In the genomic region with DNA sequence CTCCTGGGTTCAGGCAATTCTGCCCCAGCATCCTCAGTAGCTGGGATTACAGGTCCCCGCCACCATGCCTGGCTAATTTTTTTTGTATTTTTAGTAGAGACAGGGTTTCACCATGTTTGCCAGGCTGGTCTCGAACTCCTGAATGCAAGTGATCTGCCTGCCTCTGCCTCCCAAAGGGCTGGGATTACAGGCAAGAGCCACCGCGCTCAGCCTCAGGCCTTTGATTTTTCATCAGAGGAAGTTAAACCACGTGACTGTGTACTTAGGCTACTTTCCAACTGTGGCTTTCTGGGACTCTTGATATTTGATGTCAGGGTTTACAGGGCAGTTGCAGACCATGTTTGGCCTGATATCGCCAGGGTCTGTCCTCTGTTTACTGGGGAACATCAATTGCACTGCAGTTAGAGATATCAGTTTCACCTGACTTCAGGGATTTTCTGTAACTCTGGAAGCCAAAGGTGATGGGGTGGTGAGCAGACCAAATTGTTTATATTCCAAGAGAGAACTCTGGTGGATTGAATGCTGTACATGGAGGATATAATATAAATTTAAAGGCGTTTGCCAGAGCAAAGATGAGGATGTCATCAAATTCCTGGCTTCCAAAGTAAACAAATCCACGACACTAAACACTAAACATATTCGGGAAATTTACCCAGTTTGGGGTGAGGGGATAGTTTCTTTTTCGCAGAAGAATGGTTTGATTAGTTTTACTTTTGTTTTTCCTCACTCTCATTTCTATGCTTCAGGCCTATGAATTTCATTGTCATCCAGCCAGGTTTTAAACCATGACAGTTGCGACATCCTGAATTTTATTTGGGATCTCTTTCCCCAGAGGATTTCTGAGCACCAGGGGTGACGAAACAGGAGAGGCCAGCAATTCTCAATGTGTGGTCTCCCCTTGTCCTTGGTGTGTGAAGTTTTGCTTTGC, we compare ENCODE assay signal across 8 cellular contexts. TPM values are rescaled to one million over a fixed set of nuclear protein-coding genes. Genes with fewer than 3 reads are reported as not detected.
A peak's percentile ranks its signal among the peaks of the same experiment; 100 is the strongest.
DNase-seq lines count a peak whose midpoint lies in the region; ATAC-seq and TF ChIP-seq lines count a peak whose summit lies in the region.

No MANE protein-coding gene starts in this region.

- peaks cover 51% of the 10 kb centered on the region for H3K79me2 ChIP-seq in parathyroid adenoma

- no peaks in the 10 kb centered on the region for H3K27me3 ChIP-seq in parathyroid adenoma (ENCODE audit: control insufficient read depth, insufficient read depth, low read length)
- H3K27me3 ChIP-seq in uterus, result no peaks in the 10 kb centered on the region

- H3K27ac Mint-ChIP-seq in activated CD8-positive, alpha-beta memory T cell treated with anti-CD3 and anti-CD28 coated beads, Interleukin-2, amount 10 ng/mL, durations not matched to agents 7 days and 5 days, result peak overlapping the region; percentile 75

- H3K36me3 ChIP-seq in parathyroid adenoma (ENCODE audit: control insufficient read depth, insufficient read depth, low read length), result no peaks in the 10 kb centered on the region
- no peaks in the 10 kb centered on the region for H3K36me3 ChIP-seq in uterus

- no peak for ATAC-seq in activated CD8-positive, alpha-beta memory T cell treated with anti-CD3 and anti-CD28 coated beads, Interleukin-2, amount 10 ng/mL, durations not matched to agents 7 days and 5 days
- no peak for ATAC-seq in HG02588 (IDR thresholded peaks at IDR 0.05; ENCODE audit: unreplicated experiment)

- H2AFZ ChIP-seq in parathyroid adenoma, result no peak overlapping the region

- intact Hi-C loops in uterus (cut with DNase I; ENCODE audit: low total_unique reads), result no loop called here

- no peak overlapping the region for H3K9ac ChIP-seq in parathyroid adenoma

- H3K4me2 ChIP-seq in parathyroid adenoma (ENCODE audit: low read length), result peak overlapping the region; percentile 22

- no peak for TF ChIP-seq POLR2A in uterus (IDR thresholded peaks at IDR 0.05)

- no peaks in the 10 kb centered on the region for H3K9me3 ChIP-seq in parathyroid adenoma (ENCODE audit: control insufficient read depth, low read length)
- H3K9me3 ChIP-seq in uterus, result no peaks in the 10 kb centered on the region

- no peaks in the 10 kb centered on the region for H3K27me3 Mint-ChIP-seq in activated CD8-positive, alpha-beta memory T cell treated with anti-CD3 and anti-CD28 coated beads, Interleukin-2, amount 10 ng/mL, durations not matched to agents 7 days and 5 days

- peak overlapping the region; percentile 34 for H3K27ac ChIP-seq in epithelial cell of prostate
- peak overlapping the region; percentile 47 for H3K27ac ChIP-seq in parathyroid adenoma
- H3K27ac ChIP-seq in uterus, result no peak overlapping the region

- H3K4me3 Mint-ChIP-seq in activated CD8-positive, alpha-beta memory T cell treated with anti-CD3 and anti-CD28 coated beads, Interleukin-2, amount 10 ng/mL, durations not matched to agents 7 days and 5 days, result peak overlapping the region; percentile 68

- H3K4me3 ChIP-seq in parathyroid adenoma (ENCODE audit: low read depth, low read length), result no peak overlapping the region
- H3K4me3 ChIP-seq in uterus, result no peak overlapping the region

- peaks cover 53% of the 10 kb centered on the region for H3K36me3 Mint-ChIP-seq in activated CD8-positive, alpha-beta memory T cell treated with anti-CD3 and anti-CD28 coated beads, Interleukin-2, amount 10 ng/mL, durations not matched to agents 7 days and 5 days

- H3K4me1 Mint-ChIP-seq in activated CD8-positive, alpha-beta memory T cell treated with anti-CD3 and anti-CD28 coated beads, Interleukin-2, amount 10 ng/mL, durations not matched to agents 7 days and 5 days, result peaks cover 61% of the 10 kb centered on the region

- H3K4me1 ChIP-seq in parathyroid adenoma (peaks cover 36% of the 10 kb centered on the region), uterus (peaks cover 0 to 15% of the 10 kb centered on the region in 2 donors)

- peak; percentile 51 for DNase-seq in activated CD8-positive, alpha-beta memory T cell treated with anti-CD3 and anti-CD28 coated beads, Interleukin-2, amount 10 ng/mL, durations not matched to agents 7 days and 5 days
- DNase-seq in activated CD8-positive, alpha-beta memory T cell treated with anti-CD3 and anti-CD28 coated beads for 24 hours, result no peak
- peak; percentile 78 for DNase-seq in RPMI7951 (ENCODE audit: low read depth)
- DNase-seq in epithelial cell of prostate (ENCODE audit: low read depth, low spot score), result peak; percentile 12
- DNase-seq in uterus, result no peak
- DNase-seq in GM20000 (ENCODE audit: low spot score), result no peak

- no peaks in the 10 kb centered on the region for H3K9me3 Mint-ChIP-seq in activated CD8-positive, alpha-beta memory T cell treated with anti-CD3 and anti-CD28 coated beads, Interleukin-2, amount 10 ng/mL, durations not matched to agents 7 days and 5 days (ENCODE audit: low read depth)

- CTCF ChIA-PET in activated CD8-positive, alpha-beta memory T cell treated with anti-CD3 and anti-CD28 coated beads, Interleukin-2, amount 10 ng/mL, durations not matched to agents 7 days and 5 days (lab: Charles Lee), result interaction anchor here (1.3 kb wide), 1 partner anchor 91 kb away, joined by 5 read pairs; no protein-coding TSS in a partner anchor

- TF ChIP-seq CTCF in parathyroid adenoma (IDR thresholded peaks at IDR 0.05) (no peak), uterus (IDR thresholded peaks at IDR 0.05) (no peak), GM20000 (IDR thresholded peaks at IDR 0.05; ENCODE audit: extremely low read depth, missing control alignments) (no peak)

RNA-seq across cellular contexts. Expression of a gene that starts 4.2 kb away (rescaled TPM):
- total RNA-seq in activated CD8-positive, alpha-beta memory T cell treated with anti-CD3 and anti-CD28 coated beads, Interleukin-2, amount 10 ng/mL, durations not matched to agents 7 days and 5 days, result 100 to 1,000 TPM; 146 to 147 TPM
- total RNA-seq in RPMI7951 (2014; rRNA removed; shearing (Covaris generic)), result 98.6 and 99.8 TPM in 2 replicates
- 10 to 100 TPM; 11.5 to 91.6 (median 54.5) TPM for total RNA-seq in uterus

Comparison
In these comparisons a context has a peak if more than half of its experiments do, and no peak if none do; other contexts are left out.
1. DNase-seq: peak in activated CD8-positive, alpha-beta memory T cell treated with anti-CD3 and anti-CD28 coated beads, Interleukin-2, amount 10 ng/mL, durations not matched to agents 7 days and 5 days (single experiment), RPMI7951 (single experiment) and epithelial cell of prostate (single experiment); none in activated CD8-positive, alpha-beta memory T cell treated with anti-CD3 and anti-CD28 coated beads for 24 hours (single experiment), uterus (0 of 2) and GM20000 (single experiment).
2. H3K27ac ChIP-seq: peak in epithelial cell of prostate (single experiment) and parathyroid adenoma (single experiment); none in uterus (0 of 2).